8 cellular contexts compared by ENCODE assay signal in the genomic region with DNA sequence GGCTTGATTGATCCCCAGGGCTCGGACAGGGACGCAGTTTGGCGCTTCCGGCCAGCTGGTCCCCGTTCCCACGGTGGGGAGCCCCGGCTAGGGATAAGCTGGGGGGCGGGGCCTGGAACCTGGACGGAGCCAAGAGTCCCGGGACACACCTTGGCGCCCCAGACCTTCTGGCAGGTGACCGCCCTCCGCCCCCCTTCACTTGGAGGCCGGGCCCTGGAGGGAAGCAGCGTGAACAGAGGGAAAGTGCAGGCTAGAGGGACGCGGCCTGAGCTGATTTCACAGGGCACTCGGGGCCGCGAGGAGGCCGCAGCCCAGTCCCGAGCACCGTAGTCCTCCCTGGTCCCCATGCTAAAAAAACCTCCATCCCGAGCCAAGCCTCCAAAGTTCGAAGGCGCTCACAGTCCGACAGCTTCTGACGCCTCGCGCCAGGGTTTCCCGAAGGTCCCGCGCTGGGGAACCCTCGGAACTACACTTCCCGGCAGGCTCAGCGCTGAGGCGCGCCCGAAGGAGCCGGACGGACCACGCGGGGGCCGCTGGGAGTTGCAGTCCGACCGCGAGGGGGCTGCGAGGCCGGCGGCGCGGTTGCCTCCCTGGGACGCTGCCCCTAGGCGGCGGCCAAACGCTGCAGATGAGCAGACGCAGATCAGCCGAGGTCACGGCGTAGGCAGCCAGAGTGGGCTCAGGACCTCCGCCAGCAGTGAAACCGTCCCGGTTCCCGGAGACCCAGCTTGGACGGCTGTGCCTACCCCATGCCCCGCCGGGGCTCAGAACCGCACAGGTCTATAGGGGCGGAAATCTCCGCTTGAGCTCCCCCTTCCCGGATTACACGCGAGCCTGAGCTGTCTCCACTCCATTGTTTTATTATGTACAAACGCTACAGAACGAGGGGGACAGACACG. TPM values are rescaled to one million over a fixed set of nuclear protein-coding genes. Genes with fewer than 3 reads are reported as not detected.
A peak's percentile ranks its signal among the peaks of the same experiment; 100 is the strongest.
DNase-seq lines count a peak whose midpoint lies in the region; ATAC-seq and TF ChIP-seq lines count a peak whose summit lies in the region.

Gene TBX6 (minus strand): TSS at position 451 of the 899 bp plus-strand sequence. CDS start 731 bp downstream, outside the sequence.

- intact Hi-C loops in OCI-LY7 (cut with micrococcal nuclease; ENCODE audit: unreplicated experiment) = loop anchor here (1.0 to 10.0 kb wide), 4 partner anchors 16 to 313 kb away; partner anchors contain the start of genes ALDOA, PPP4C and ZNF771

- H4K20me1 ChIP-seq in OCI-LY7 (ENCODE audit: insufficient read depth, low read length) = no peaks in the 10 kb centered on the region

- no peaks in the 10 kb centered on the region for H3K27me3 Mint-ChIP-seq in activated T-cell treated with anti-CD3 and anti-CD28 coated beads, Interleukin-2, amount 50 U/mL, for 24 hours

- no peaks in the 10 kb centered on the region for H3K27me3 ChIP-seq in esophagus (ENCODE audit: control insufficient read depth in 1 of 2, insufficient read depth in 2 of 2, low read length in 2 of 2)
- H3K27me3 ChIP-seq in muscle layer of duodenum (ENCODE audit: low read depth, low read length) = no peaks in the 10 kb centered on the region

- POLR2A ChIA-PET in OCI-LY7 (lab: Charles Lee) = interaction anchor here (0.6 to 1.8 kb wide), 11 partner anchors 9 to 89 kb away, joined by 3 to 9 read pairs (median 4); partner anchors contain the start of gene PPP4C

- H3K27ac Mint-ChIP-seq in activated T-cell treated with anti-CD3 and anti-CD28 coated beads, Interleukin-2, amount 50 U/mL, for 24 hours = peak within 1 kb of the TSS; percentile 97

- CTCF ChIA-PET in OCI-LY7 (lab: Charles Lee; ENCODE audit: unreplicated experiment) = interaction anchor here (0.5 to 1.7 kb wide), 9 partner anchors 15 to 215 kb away, joined by 3 to 5 read pairs (median 3); partner anchors contain the start of gene ALDOA

- peak within 1 kb of the TSS; percentile 84 for H2AFZ ChIP-seq in OCI-LY7 (ENCODE audit: low read length)

- TF ChIP-seq CTCF in OCI-LY7 (conservative IDR thresholded peaks at IDR 0.05; ENCODE audit: low read length) = peak; percentile 61; the same call in 1 of the 2 replicates

- H3K4me1 ChIP-seq in OCI-LY7 (ENCODE audit: insufficient read depth, low read length, poor library complexity, severe bottlenecking) (peaks cover 35% of the 10 kb centered on the region), esophagus (ENCODE audit: control insufficient read depth in 2 of 2, insufficient read depth in 2 of 2, low read length in 1 of 2) (peaks cover 5 to 33% of the 10 kb centered on the region in 2 donors), muscle layer of duodenum (ENCODE audit: control insufficient read depth in 1 of 2, insufficient read depth in 2 of 2, low read length in 2 of 2) (peaks cover 7 to 40% of the 10 kb centered on the region in 2 donors)

- WGBS in esophagus, 2 donors = 1 to 2% methylated on average over 75 to 76 of the region's 76 CpGs

- H3K27ac ChIP-seq in OCI-LY7 (ENCODE audit: low read depth, low read length, poor library complexity, severe bottlenecking) = peak within 1 kb of the TSS; percentile 79
- peak within 1 kb of the TSS; percentile 97 to 98 for H3K27ac ChIP-seq in esophagus (ENCODE audit: low read depth in 2 of 2, low read length in 1 of 2)
- H3K27ac ChIP-seq in muscle layer of duodenum (ENCODE audit: low read length) = peak within 1 kb of the TSS; percentile 72

- H3K9me2 ChIP-seq in OCI-LY7 (ENCODE audit: insufficient read depth, low read length) = no peaks in the 10 kb centered on the region

- H3K36me3 ChIP-seq in OCI-LY7 (ENCODE audit: insufficient read depth, low read length) (peaks cover 7% of the 10 kb centered on the region), esophagus (ENCODE audit: control insufficient read depth in 2 of 2, insufficient read depth in 2 of 2, low read length in 1 of 2) (peaks cover 0 to 14% of the 10 kb centered on the region in 2 donors), muscle layer of duodenum (ENCODE audit: control insufficient read depth in 1 of 2, insufficient read depth in 2 of 2, low read length in 2 of 2) (peaks cover 7 to 9% of the 10 kb centered on the region in 2 donors)

- BruUV-seq in OCI-LY7 (replicated peaks; lab: Mats Ljungman, UMichigan) = no TSS peak

- H3K9me3 Mint-ChIP-seq in activated T-cell treated with anti-CD3 and anti-CD28 coated beads, Interleukin-2, amount 50 U/mL, for 24 hours = peaks cover under 1% of the 10 kb centered on the region

- peaks cover 4% of the 10 kb centered on the region; the same call in 1 of the 2 replicates for H3K9me3 ChIP-seq in OCI-LY7 (ENCODE audit: low read length)
- H3K9me3 ChIP-seq in esophagus (ENCODE audit: control insufficient read depth in 2 of 2, insufficient read depth in 1 of 2, low read depth in 1 of 2, low read length in 1 of 2) = peaks cover 0 to 4% of the 10 kb centered on the region in 2 donors
- H3K9me3 ChIP-seq in muscle layer of duodenum (ENCODE audit: control insufficient read depth in 1 of 2, low read length in 2 of 2) = peaks cover 0 to under 1% of the 10 kb centered on the region in 2 donors

- 0 out of 2 replicates have a peak, but pooled peaks have one; percentile 30 for TF ChIP-seq EP300 in Ishikawa (IDR thresholded peaks at IDR 0.05; ENCODE audit: borderline replicate concordance)

- peaks cover 64% of the 10 kb centered on the region for H3K4me1 Mint-ChIP-seq in activated T-cell treated with anti-CD3 and anti-CD28 coated beads, Interleukin-2, amount 50 U/mL, for 24 hours (ENCODE audit: low read depth)

- peak; percentile 77 for TF ChIP-seq RAD21 in Ishikawa (IDR thresholded peaks at IDR 0.05; ENCODE audit: low read depth)

- peaks cover 34% of the 10 kb centered on the region for H3K36me3 Mint-ChIP-seq in activated T-cell treated with anti-CD3 and anti-CD28 coated beads, Interleukin-2, amount 50 U/mL, for 24 hours (ENCODE audit: low read depth)

- peak within 1 kb of the TSS; percentile 92 for H3K4me2 ChIP-seq in OCI-LY7 (ENCODE audit: low read length)

- DNase-seq in DMS53 treated with DMSO at 0.1 percent for 48 hours (lab: John Stamatoyannopoulos, UW; ENCODE audit: unreplicated experiment) (peak; percentile 73), OCI-LY7 (ENCODE audit: low spot score) (peak; percentile 96)
- peak; percentile 96 for DNase-seq in activated T-cell treated with anti-CD3 and anti-CD28 coated beads, Interleukin-2, amount 50 U/mL, for 24 hours
- DNase-seq in stimulated activated CD8-positive, alpha-beta memory T cell treated with anti-CD3 and anti-CD28 coated beads, Interleukin-7, amount 100 ng/mL, for 24 hours (ENCODE audit: low read depth) = peak; percentile 81

- H3K4me3 Mint-ChIP-seq in activated T-cell treated with anti-CD3 and anti-CD28 coated beads, Interleukin-2, amount 50 U/mL, for 24 hours = peak within 1 kb of the TSS; percentile 87

- H3K4me3 ChIP-seq in OCI-LY7 (ENCODE audit: low read depth, low read length, poor library complexity, severe bottlenecking) (peak within 1 kb of the TSS; percentile 71), esophagus (ENCODE audit: low read depth in 1 of 2, low read length in 2 of 2) (peak within 1 kb of the TSS; percentile 50 to 60), muscle layer of duodenum (ENCODE audit: low read depth in 1 of 2, low read length in 2 of 2) (peak within 1 kb of the TSS; percentile 60 to 62)

- ATAC-seq in GM21576 (IDR thresholded peaks at IDR 0.05; ENCODE audit: unreplicated experiment) = peak; percentile 50

- H3K79me2 ChIP-seq in OCI-LY7 (ENCODE audit: insufficient read depth, low read depth, low read length) = no peaks in the 10 kb centered on the region

TF ChIP-seq in Ishikawa, 13 proteins besides CTCF, POLR2A, EP300 and RAD21 (continues in another document):
- no peak for TF ChIP-seq CEBPB (IDR thresholded peaks at IDR 0.05)
- TF ChIP-seq CREB1 (IDR thresholded peaks at IDR 0.05; ENCODE audit: low read depth) = no peak
- TF ChIP-seq FOXM1 (IDR thresholded peaks at IDR 0.05; ENCODE audit: borderline replicate concordance, low read depth) = no peak
- no peak; the same call in 1 of the 2 replicates for TF ChIP-seq NFIC (IDR thresholded peaks at IDR 0.05)
- peak; percentile 57; the same call in 1 of the 2 replicates for TF ChIP-seq TAF1 (IDR thresholded peaks at IDR 0.05; ENCODE audit: low read depth)
- TF ChIP-seq, protein P1, sequence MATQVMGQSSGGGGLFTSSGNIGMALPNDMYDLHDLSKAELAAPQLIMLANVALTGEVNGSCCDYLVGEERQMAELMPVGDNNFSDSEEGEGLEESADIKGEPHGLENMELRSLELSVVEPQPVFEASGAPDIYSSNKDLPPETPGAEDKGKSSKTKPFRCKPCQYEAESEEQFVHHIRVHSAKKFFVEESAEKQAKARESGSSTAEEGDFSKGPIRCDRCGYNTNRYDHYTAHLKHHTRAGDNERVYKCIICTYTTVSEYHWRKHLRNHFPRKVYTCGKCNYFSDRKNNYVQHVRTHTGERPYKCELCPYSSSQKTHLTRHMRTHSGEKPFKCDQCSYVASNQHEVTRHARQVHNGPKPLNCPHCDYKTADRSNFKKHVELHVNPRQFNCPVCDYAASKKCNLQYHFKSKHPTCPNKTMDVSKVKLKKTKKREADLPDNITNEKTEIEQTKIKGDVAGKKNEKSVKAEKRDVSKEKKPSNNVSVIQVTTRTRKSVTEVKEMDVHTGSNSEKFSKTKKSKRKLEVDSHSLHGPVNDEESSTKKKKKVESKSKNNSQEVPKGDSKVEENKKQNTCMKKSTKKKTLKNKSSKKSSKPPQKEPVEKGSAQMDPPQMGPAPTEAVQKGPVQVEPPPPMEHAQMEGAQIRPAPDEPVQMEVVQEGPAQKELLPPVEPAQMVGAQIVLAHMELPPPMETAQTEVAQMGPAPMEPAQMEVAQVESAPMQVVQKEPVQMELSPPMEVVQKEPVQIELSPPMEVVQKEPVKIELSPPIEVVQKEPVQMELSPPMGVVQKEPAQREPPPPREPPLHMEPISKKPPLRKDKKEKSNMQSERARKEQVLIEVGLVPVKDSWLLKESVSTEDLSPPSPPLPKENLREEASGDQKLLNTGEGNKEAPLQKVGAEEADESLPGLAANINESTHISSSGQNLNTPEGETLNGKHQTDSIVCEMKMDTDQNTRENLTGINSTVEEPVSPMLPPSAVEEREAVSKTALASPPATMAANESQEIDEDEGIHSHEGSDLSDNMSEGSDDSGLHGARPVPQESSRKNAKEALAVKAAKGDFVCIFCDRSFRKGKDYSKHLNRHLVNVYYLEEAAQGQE (IDR thresholded peaks at IDR 0.05; ENCODE audit: low read depth) = no peak
- TF ChIP-seq MAX (IDR thresholded peaks at IDR 0.05) = peak; percentile 66; the same call in 1 of the 2 replicates
- TF ChIP-seq EGR1 (IDR thresholded peaks at IDR 0.05) = no peak
- no peak for TF ChIP-seq TEAD4 (IDR thresholded peaks at IDR 0.05)

RNA-seq across cellular contexts. Expression of gene TBX6, which starts in this region (rescaled TPM):
- 0.77 and 1.4 TPM in 2 replicates for total RNA-seq in OCI-LY7 (2014; rRNA removed; shearing (Covaris generic))
- 3.7 and 4.5 TPM in 2 replicates for total RNA-seq in OCI-LY7 (2022)
- polyA plus RNA-seq in esophagus = 10 to 100 TPM in 1 of 2 donors, 1 to 10 TPM in 1; 6.2 to 15.8 TPM

Comparison
In these comparisons a context has a peak if more than half of its experiments do, and no peak if none do; other contexts are left out.
1. Peak in every context shown above with its lines: DNase-seq, ATAC-seq, H3K4me3 ChIP-seq and H3K27ac ChIP-seq.